In the genomic region with DNA sequence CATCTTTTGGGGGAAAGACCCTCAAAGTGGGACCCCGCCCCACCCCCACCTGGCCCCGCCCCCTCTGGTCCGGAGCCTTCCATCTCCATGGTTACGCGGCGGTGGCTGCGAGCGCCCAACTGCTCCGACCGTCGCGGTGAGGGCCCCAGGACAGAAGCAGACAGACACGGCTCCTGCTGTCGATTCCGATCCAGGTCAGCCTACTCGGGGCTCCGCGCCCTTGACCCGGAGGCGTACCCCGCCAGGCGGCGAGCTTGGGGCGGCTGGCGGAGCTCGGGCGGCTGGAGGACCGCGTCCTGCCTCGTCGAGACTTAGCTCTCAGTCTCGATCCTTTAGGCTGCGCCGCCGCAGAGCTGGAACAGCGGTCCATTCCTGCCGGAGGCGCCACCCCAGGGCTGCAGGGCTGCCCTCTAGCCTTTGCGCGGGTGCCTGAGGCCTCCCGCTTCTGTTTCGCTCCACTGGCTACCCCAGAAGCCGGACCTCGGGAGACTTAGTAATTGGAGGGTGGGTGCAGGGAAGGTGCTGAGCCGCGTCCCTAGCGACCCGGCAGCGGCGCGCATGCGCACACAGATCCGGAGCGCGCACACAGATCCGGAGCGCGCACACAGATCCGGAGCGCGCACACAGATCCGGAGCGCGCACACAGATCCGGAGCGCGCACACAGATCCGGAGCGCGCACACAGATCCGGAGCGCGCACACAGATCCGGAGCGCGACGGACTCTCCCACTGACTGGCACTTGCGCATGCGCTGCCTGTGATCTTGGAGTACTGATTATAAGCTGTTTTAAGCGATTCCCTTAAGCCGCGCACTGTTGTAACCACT, we compare ENCODE assay signal across 1 cellular context.
TF ChIP-seq lines count a peak whose summit lies in the region.

A gene with protein sequence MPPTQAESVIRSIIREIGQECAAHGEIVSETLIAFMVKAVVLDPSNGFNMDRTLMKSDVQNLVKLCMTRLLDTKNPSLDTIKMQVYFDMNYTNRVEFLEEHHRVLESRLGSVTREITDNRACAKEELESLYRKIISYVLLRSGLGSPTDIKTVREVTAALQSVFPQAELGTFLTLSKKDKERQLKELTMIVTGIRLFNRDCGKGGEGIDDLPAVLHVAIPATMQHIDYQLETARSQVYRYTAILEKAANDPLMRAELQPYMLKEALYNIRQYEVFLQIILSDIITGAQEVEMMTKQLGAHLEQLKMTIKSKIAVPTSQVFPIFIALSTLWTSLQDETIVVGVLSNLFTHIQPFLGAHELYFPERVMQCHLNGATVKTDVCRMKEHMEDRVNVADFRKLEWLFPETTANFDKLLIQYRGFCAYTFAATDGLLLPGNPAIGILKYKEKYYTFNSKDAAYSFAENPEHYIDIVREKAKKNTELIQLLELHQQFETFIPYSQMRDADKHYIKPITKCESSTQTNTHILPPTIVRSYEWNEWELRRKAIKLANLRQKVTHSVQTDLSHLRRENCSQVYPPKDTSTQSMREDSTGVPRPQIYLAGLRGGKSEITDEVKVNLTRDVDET (plus strand): TSS at position 77 of the 825 bp plus-strand sequence. CDS start 1,868 bp downstream, outside the sequence.

TF ChIP-seq in K562, 482 proteins besides CTCF, POLR2A, EP300 and RAD21 (continued from another document and continues in another):
- TF ChIP-seq, protein P1, sequence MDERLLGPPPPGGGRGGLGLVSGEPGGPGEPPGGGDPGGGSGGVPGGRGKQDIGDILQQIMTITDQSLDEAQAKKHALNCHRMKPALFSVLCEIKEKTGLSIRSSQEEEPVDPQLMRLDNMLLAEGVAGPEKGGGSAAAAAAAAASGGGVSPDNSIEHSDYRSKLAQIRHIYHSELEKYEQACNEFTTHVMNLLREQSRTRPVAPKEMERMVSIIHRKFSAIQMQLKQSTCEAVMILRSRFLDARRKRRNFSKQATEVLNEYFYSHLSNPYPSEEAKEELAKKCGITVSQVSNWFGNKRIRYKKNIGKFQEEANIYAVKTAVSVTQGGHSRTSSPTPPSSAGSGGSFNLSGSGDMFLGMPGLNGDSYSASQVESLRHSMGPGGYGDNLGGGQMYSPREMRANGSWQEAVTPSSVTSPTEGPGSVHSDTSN (CRISPR knock-in tag; IDR thresholded peaks at IDR 0.05; ENCODE audit: low read depth): no peak
- TF ChIP-seq, protein P1 (tag; conservative IDR thresholded peaks at IDR 0.05; ENCODE audit: low read depth): no peak
- TF ChIP-seq, protein P2, sequence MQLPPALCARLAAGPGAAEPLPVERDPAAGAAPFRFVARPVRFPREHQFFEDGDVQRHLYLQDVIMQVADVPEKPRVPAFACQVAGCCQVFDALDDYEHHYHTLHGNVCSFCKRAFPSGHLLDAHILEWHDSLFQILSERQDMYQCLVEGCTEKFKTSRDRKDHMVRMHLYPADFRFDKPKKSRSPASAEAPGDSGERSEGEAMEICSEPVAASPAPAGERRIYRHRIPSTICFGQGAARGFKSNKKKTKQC (CRISPR knock-in tag; IDR thresholded peaks at IDR 0.05): peak; percentile 68; the same call in 1 of the 2 replicates
- TF ChIP-seq MECOM (CRISPR knock-in tag; IDR thresholded peaks at IDR 0.05) (no peak), POLR2B (IDR thresholded peaks at IDR 0.05; ENCODE audit: low read depth, partially characterized antibody) (peak; percentile 37), RBFOX2 (IDR thresholded peaks at IDR 0.05; ENCODE audit: low read depth, low read length) (peak; percentile 48; the same call in 1 of the 2 replicates), KLF6 (CRISPR knock-in tag; IDR thresholded peaks at IDR 0.05; ENCODE audit: borderline replicate concordance) (no peak), SP1 (CRISPR knock-in tag; IDR thresholded peaks at IDR 0.05) (0 out of 2 replicates have a peak, but pooled peaks have one; percentile 44), ZNF3 (CRISPR knock-in tag; IDR thresholded peaks at IDR 0.05) (no peak), ZNF436 (CRISPR knock-in tag; IDR thresholded peaks at IDR 0.05) (no peak), NR4A1 (CRISPR knock-in tag; IDR thresholded peaks at IDR 0.05) (no peak), NR4A1 (tag; IDR thresholded peaks at IDR 0.05) (0 out of 2 replicates have a peak, but pooled peaks have one; percentile 5), ZNF12 (CRISPR knock-in tag; IDR thresholded peaks at IDR 0.05) (0 out of 2 replicates have a peak, but pooled peaks have one; percentile 57), TBP (optimal IDR thresholded peaks at IDR 0.05; ENCODE audit: low read depth, low read length) (peak; percentile 52), SIN3A (IDR thresholded peaks at IDR 0.05; ENCODE audit: borderline replicate concordance in 2 of 2, control insufficient read depth in 1 of 2, low read depth in 2 of 2, low read length in 2 of 2) (peak; percentile 62 to 63; a peak in 2 of 4 replicates), PHF8 (IDR thresholded peaks at IDR 0.05; ENCODE audit: borderline replicate concordance, low read length) (peak; percentile 44; the same call in 1 of the 2 replicates), GABPA (tag; conservative IDR thresholded peaks at IDR 0.05; ENCODE audit: low read depth) (0 out of 2 replicates have a peak, but pooled peaks have one; percentile 21), ZKSCAN8 (CRISPR knock-in tag; IDR thresholded peaks at IDR 0.05) (no peak), ZNF121 (CRISPR knock-in tag; conservative IDR thresholded peaks at IDR 0.05) (no peak), NR1H2 (CRISPR knock-in tag; IDR thresholded peaks at IDR 0.05) (0 out of 2 replicates have a peak, but pooled peaks have one; percentile 42), CREBBP (IDR thresholded peaks at IDR 0.05; ENCODE audit: low read depth, low read length) (no peak), CBX3 (IDR thresholded peaks at IDR 0.05; ENCODE audit: borderline replicate concordance in 1 of 2, low read length in 2 of 2) (0 out of 3 replicates have a peak, but pooled peaks of 1 of the 2 experiments have one; percentile 12), ZFP36 (IDR thresholded peaks at IDR 0.05; ENCODE audit: low read depth, low read length, partially characterized antibody) (peak; percentile 59), ESRRA (IDR thresholded peaks at IDR 0.05; ENCODE audit: borderline replicate concordance, low read depth) (peak; percentile 40; the same call in 1 of the 2 replicates), SAP30 (IDR thresholded peaks at IDR 0.05; ENCODE audit: borderline replicate concordance, insufficient read depth, low read depth, low read length, poor library complexity, severe bottlenecking) (peak; percentile 93), ZNF699 (CRISPR knock-in tag; IDR thresholded peaks at IDR 0.05; ENCODE audit: insufficient replicate concordance) (no peak), ZNF175 (CRISPR knock-in tag; IDR thresholded peaks at IDR 0.05; ENCODE audit: low read depth) (peak; percentile 84; the same call in 1 of the 2 replicates), CHCHD3 (CRISPR knock-in tag; IDR thresholded peaks at IDR 0.05) (no peak), ERF (CRISPR knock-in tag; IDR thresholded peaks at IDR 0.05) (0 out of 2 replicates have a peak, but pooled peaks have one; percentile 46), ZFX (CRISPR knock-in tag; IDR thresholded peaks at IDR 0.05) (peak; percentile 75)
- TF ChIP-seq, protein P3, sequence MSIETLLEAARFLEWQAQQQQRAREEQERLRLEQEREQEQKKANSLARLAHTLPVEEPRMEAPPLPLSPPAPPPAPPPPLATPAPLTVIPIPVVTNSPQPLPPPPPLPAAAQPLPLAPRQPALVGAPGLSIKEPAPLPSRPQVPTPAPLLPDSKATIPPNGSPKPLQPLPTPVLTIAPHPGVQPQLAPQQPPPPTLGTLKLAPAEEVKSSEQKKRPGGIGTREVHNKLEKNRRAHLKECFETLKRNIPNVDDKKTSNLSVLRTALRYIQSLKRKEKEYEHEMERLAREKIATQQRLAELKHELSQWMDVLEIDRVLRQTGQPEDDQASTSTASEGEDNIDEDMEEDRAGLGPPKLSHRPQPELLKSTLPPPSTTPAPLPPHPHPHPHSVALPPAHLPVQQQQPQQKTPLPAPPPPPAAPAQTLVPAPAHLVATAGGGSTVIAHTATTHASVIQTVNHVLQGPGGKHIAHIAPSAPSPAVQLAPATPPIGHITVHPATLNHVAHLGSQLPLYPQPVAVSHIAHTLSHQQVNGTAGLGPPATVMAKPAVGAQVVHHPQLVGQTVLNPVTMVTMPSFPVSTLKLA (conservative IDR thresholded peaks at IDR 0.05): peak; percentile 20 to 70; a peak in 2 of 4 replicates
- TF ChIP-seq, protein P4, sequence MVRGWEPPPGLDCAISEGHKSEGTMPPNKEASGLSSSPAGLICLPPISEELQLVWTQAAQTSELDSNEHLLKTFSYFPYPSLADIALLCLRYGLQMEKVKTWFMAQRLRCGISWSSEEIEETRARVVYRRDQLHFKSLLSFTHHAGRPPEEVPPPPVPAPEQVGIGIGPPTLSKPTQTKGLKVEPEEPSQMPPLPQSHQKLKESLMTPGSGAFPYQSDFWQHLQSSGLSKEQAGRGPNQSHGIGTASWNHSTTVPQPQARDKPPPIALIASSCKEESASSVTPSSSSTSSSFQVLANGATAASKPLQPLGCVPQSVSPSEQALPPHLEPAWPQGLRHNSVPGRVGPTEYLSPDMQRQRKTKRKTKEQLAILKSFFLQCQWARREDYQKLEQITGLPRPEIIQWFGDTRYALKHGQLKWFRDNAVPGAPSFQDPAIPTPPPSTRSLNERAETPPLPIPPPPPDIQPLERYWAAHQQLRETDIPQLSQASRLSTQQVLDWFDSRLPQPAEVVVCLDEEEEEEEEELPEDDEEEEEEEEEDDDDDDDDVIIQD (CRISPR knock-in tag; IDR thresholded peaks at IDR 0.05): no peak
- TF ChIP-seq, protein P5, sequence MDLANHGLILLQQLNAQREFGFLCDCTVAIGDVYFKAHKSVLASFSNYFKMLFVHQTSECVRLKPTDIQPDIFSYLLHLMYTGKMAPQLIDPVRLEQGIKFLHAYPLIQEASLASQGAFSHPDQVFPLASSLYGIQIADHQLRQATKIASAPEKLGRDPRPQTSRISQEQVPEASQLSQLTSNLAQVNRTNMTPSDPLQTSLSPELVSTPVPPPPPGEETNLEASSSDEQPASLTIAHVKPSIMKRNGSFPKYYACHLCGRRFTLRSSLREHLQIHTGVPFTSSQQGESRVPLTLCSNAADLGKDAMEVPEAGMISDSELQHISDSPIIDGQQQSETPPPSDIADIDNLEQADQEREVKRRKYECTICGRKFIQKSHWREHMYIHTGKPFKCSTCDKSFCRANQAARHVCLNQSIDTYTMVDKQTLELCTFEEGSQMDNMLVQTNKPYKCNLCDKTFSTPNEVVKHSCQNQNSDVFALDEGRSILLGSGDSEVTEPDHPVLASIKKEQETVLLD (IDR thresholded peaks at IDR 0.05): peak; percentile 96
- TF ChIP-seq, protein P6, sequence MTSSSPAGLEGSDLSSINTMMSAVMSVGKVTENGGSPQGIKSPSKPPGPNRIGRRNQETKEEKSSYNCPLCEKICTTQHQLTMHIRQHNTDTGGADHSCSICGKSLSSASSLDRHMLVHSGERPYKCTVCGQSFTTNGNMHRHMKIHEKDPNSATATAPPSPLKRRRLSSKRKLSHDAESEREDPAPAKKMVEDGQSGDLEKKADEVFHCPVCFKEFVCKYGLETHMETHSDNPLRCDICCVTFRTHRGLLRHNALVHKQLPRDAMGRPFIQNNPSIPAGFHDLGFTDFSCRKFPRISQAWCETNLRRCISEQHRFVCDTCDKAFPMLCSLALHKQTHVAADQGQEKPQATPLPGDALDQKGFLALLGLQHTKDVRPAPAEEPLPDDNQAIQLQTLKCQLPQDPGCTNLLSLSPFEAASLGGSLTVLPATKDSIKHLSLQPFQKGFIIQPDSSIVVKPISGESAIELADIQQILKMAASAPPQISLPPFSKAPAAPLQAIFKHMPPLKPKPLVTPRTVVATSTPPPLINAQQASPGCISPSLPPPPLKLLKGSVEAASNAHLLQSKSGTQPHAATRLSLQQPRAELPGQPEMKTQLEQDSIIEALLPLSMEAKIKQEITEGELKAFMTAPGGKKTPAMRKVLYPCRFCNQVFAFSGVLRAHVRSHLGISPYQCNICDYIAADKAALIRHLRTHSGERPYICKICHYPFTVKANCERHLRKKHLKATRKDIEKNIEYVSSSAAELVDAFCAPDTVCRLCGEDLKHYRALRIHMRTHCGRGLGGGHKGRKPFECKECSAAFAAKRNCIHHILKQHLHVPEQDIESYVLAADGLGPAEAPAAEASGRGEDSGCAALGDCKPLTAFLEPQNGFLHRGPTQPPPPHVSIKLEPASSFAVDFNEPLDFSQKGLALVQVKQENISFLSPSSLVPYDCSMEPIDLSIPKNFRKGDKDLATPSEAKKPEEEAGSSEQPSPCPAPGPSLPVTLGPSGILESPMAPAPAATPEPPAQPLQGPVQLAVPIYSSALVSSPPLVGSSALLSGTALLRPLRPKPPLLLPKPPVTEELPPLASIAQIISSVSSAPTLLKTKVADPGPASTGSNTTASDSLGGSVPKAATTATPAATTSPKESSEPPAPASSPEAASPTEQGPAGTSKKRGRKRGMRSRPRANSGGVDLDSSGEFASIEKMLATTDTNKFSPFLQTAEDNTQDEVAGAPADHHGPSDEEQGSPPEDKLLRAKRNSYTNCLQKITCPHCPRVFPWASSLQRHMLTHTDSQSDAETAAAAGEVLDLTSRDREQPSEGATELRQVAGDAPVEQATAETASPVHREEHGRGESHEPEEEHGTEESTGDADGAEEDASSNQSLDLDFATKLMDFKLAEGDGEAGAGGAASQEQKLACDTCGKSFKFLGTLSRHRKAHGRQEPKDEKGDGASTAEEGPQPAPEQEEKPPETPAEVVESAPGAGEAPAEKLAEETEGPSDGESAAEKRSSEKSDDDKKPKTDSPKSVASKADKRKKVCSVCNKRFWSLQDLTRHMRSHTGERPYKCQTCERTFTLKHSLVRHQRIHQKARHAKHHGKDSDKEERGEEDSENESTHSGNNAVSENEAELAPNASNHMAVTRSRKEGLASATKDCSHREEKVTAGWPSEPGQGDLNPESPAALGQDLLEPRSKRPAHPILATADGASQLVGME (CRISPR knock-in tag; IDR thresholded peaks at IDR 0.05): peak; percentile 87
- TF ChIP-seq, protein P7, sequence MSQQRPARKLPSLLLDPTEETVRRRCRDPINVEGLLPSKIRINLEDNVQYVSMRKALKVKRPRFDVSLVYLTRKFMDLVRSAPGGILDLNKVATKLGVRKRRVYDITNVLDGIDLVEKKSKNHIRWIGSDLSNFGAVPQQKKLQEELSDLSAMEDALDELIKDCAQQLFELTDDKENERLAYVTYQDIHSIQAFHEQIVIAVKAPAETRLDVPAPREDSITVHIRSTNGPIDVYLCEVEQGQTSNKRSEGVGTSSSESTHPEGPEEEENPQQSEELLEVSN (IDR thresholded peaks at IDR 0.05; ENCODE audit: borderline replicate concordance in 1 of 2, extremely low read depth in 1 of 2, insufficient read depth in 1 of 2, insufficient read length in 1 of 2, low read depth in 1 of 2, low read length in 1 of 2, poor library complexity in 1 of 2, severe bottlenecking in 1 of 2): peak in 1 of 2 experiments; percentile 21
- TF ChIP-seq, protein P8, sequence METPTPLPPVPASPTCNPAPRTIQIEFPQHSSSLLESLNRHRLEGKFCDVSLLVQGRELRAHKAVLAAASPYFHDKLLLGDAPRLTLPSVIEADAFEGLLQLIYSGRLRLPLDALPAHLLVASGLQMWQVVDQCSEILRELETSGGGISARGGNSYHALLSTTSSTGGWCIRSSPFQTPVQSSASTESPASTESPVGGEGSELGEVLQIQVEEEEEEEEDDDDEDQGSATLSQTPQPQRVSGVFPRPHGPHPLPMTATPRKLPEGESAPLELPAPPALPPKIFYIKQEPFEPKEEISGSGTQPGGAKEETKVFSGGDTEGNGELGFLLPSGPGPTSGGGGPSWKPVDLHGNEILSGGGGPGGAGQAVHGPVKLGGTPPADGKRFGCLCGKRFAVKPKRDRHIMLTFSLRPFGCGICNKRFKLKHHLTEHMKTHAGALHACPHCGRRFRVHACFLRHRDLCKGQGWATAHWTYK (CRISPR knock-in tag; IDR thresholded peaks at IDR 0.05): peak; percentile 76; the same call in 1 of the 2 replicates
